In genomic region chr1:91827094-91828006, GRCh38 we compare ENCODE assay signal across 1 cellular context.
TF ChIP-seq lines count a peak whose summit lies in the region.

No MANE protein-coding gene starts in this region.

TF ChIP-seq in HepG2, 621 proteins besides CTCF, POLR2A, EP300 and RAD21 (continued from another document and continues in another):
- TF ChIP-seq, protein P1, sequence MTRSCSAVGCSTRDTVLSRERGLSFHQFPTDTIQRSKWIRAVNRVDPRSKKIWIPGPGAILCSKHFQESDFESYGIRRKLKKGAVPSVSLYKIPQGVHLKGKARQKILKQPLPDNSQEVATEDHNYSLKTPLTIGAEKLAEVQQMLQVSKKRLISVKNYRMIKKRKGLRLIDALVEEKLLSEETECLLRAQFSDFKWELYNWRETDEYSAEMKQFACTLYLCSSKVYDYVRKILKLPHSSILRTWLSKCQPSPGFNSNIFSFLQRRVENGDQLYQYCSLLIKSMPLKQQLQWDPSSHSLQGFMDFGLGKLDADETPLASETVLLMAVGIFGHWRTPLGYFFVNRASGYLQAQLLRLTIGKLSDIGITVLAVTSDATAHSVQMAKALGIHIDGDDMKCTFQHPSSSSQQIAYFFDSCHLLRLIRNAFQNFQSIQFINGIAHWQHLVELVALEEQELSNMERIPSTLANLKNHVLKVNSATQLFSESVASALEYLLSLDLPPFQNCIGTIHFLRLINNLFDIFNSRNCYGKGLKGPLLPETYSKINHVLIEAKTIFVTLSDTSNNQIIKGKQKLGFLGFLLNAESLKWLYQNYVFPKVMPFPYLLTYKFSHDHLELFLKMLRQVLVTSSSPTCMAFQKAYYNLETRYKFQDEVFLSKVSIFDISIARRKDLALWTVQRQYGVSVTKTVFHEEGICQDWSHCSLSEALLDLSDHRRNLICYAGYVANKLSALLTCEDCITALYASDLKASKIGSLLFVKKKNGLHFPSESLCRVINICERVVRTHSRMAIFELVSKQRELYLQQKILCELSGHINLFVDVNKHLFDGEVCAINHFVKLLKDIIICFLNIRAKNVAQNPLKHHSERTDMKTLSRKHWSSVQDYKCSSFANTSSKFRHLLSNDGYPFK (CRISPR knock-in tag; IDR thresholded peaks at IDR 0.05; ENCODE audit: borderline replicate concordance) = no peak
- TF ChIP-seq, protein P2, sequence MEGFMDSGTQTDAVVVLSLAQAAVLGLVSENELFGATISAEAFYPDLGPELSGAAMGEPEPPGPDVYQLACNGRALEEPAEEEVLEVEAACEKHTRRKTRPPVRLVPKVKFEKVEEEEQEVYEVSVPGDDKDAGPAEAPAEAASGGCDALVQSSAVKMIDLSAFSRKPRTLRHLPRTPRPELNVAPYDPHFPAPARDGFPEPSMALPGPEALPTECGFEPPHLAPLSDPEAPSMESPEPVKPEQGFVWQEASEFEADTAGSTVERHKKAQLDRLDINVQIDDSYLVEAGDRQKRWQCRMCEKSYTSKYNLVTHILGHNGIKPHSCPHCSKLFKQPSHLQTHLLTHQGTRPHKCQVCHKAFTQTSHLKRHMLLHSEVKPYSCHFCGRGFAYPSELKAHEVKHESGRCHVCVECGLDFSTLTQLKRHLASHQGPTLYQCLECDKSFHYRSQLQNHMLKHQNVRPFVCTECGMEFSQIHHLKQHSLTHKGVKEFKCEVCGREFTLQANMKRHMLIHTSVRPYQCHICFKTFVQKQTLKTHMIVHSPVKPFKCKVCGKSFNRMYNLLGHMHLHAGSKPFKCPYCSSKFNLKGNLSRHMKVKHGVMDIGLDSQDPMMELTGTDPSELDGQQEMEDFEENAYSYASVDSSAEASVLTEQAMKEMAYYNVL (CRISPR knock-in tag; IDR thresholded peaks at IDR 0.05; ENCODE audit: borderline replicate concordance) = peak; percentile 88
- peak; percentile 46; the same call in 1 of the 2 replicates for TF ChIP-seq HOMEZ (CRISPR knock-in tag; IDR thresholded peaks at IDR 0.05; ENCODE audit: low read depth)
- TF ChIP-seq ZNF281 (CRISPR knock-in tag; IDR thresholded peaks at IDR 0.05; ENCODE audit: borderline replicate concordance) = no peak
- peak; percentile 57; the same call in 1 of the 2 replicates for TF ChIP-seq ZNF142 (CRISPR knock-in tag; IDR thresholded peaks at IDR 0.05)
- 0 out of 2 replicates have a peak, but pooled peaks have one; percentile 57 for TF ChIP-seq ZNF614 (CRISPR knock-in tag; IDR thresholded peaks at IDR 0.05; ENCODE audit: borderline replicate concordance)
- peak; percentile 82 for TF ChIP-seq ZNF780A (CRISPR knock-in tag; IDR thresholded peaks at IDR 0.05)
- TF ChIP-seq NCOA1 (CRISPR knock-in tag; IDR thresholded peaks at IDR 0.05) = 0 out of 2 replicates have a peak, but pooled peaks have one; percentile 61
- no peak for TF ChIP-seq ARNT (IDR thresholded peaks at IDR 0.05)
- 0 out of 2 replicates have a peak, but pooled peaks have one; percentile 50 for TF ChIP-seq STAT5B (CRISPR knock-in tag; IDR thresholded peaks at IDR 0.05)
- TF ChIP-seq SALL1 (CRISPR knock-in tag; IDR thresholded peaks at IDR 0.05) = peak; percentile 80
- peak; percentile 84 for TF ChIP-seq MED1 (CRISPR knock-in tag; IDR thresholded peaks at IDR 0.05)
- TF ChIP-seq ZBTB46 (CRISPR knock-in tag; IDR thresholded peaks at IDR 0.05; ENCODE audit: borderline replicate concordance) = no peak
- TF ChIP-seq CCDC6 (CRISPR knock-in tag; IDR thresholded peaks at IDR 0.05) = no peak
- no peak for TF ChIP-seq DNMT1 (CRISPR knock-in tag; IDR thresholded peaks at IDR 0.05)
- TF ChIP-seq TOE1 (CRISPR knock-in tag; IDR thresholded peaks at IDR 0.05) = no peak
- no peak for TF ChIP-seq MAF1 (CRISPR knock-in tag; IDR thresholded peaks at IDR 0.05; ENCODE audit: borderline replicate concordance)
- TF ChIP-seq AGO1 (IDR thresholded peaks at IDR 0.05; ENCODE audit: low read depth, low read length, poor library complexity, severe bottlenecking) = no peak
- TF ChIP-seq SNAI1 (CRISPR knock-in tag; IDR thresholded peaks at IDR 0.05; ENCODE audit: borderline replicate concordance) = no peak
- no peak for TF ChIP-seq FOXM1 (CRISPR knock-in tag; IDR thresholded peaks at IDR 0.05)
- TF ChIP-seq SAP130 (CRISPR knock-in tag; IDR thresholded peaks at IDR 0.05; ENCODE audit: low read depth) = peak; percentile 74
- TF ChIP-seq CC2D1A (CRISPR knock-in tag; IDR thresholded peaks at IDR 0.05) = no peak
- TF ChIP-seq SETDB1 (CRISPR knock-in tag; IDR thresholded peaks at IDR 0.05; ENCODE audit: borderline replicate concordance) = no peak
- TF ChIP-seq ZNF878 (CRISPR knock-in tag; IDR thresholded peaks at IDR 0.05) = no peak
- TF ChIP-seq FOSL2 (CRISPR knock-in tag; IDR thresholded peaks at IDR 0.05) = peak; percentile 82
- TF ChIP-seq BCL6 (CRISPR knock-in tag; IDR thresholded peaks at IDR 0.05) = peak; percentile 94
- peak; percentile 78 for TF ChIP-seq ATF3 (CRISPR knock-in tag; IDR thresholded peaks at IDR 0.05)
- no peak for TF ChIP-seq ZNF329 (CRISPR knock-in tag; IDR thresholded peaks at IDR 0.05; ENCODE audit: low read depth)
- no peak for TF ChIP-seq HHEX (CRISPR knock-in tag; IDR thresholded peaks at IDR 0.05)
- TF ChIP-seq, protein P3, sequence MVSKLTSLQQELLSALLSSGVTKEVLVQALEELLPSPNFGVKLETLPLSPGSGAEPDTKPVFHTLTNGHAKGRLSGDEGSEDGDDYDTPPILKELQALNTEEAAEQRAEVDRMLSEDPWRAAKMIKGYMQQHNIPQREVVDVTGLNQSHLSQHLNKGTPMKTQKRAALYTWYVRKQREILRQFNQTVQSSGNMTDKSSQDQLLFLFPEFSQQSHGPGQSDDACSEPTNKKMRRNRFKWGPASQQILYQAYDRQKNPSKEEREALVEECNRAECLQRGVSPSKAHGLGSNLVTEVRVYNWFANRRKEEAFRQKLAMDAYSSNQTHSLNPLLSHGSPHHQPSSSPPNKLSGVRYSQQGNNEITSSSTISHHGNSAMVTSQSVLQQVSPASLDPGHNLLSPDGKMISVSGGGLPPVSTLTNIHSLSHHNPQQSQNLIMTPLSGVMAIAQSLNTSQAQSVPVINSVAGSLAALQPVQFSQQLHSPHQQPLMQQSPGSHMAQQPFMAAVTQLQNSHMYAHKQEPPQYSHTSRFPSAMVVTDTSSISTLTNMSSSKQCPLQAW (CRISPR knock-in tag; IDR thresholded peaks at IDR 0.05) = peak; percentile 92
- no peak for TF ChIP-seq RORA (CRISPR knock-in tag; IDR thresholded peaks at IDR 0.05)
- no peak for TF ChIP-seq NRL (CRISPR knock-in tag; IDR thresholded peaks at IDR 0.05; ENCODE audit: borderline replicate concordance)
- TF ChIP-seq ZNF337 (CRISPR knock-in tag; IDR thresholded peaks at IDR 0.05; ENCODE audit: borderline replicate concordance, low read depth) = no peak
- TF ChIP-seq DMAP1 (CRISPR knock-in tag; IDR thresholded peaks at IDR 0.05) = peak; percentile 18; the same call in 1 of the 2 replicates
- TF ChIP-seq SNRNP70 (IDR thresholded peaks at IDR 0.05; ENCODE audit: low read depth, low read length) = no peak
- peak; percentile 51; the same call in 1 of the 2 replicates for TF ChIP-seq FOXK2 (IDR thresholded peaks at IDR 0.05)
- 0 out of 2 replicates have a peak, but pooled peaks have one; percentile 46 for TF ChIP-seq ZFP90 (CRISPR knock-in tag; IDR thresholded peaks at IDR 0.05; ENCODE audit: borderline replicate concordance)
- TF ChIP-seq ATF7-NPFF (CRISPR knock-in tag; IDR thresholded peaks at IDR 0.05; ENCODE audit: low read depth) = no peak
- no peak for TF ChIP-seq ZNF672 (CRISPR knock-in tag; IDR thresholded peaks at IDR 0.05)
- TF ChIP-seq PHB2 (IDR thresholded peaks at IDR 0.05; ENCODE audit: partially characterized antibody) = no peak
- TF ChIP-seq, protein P4, sequence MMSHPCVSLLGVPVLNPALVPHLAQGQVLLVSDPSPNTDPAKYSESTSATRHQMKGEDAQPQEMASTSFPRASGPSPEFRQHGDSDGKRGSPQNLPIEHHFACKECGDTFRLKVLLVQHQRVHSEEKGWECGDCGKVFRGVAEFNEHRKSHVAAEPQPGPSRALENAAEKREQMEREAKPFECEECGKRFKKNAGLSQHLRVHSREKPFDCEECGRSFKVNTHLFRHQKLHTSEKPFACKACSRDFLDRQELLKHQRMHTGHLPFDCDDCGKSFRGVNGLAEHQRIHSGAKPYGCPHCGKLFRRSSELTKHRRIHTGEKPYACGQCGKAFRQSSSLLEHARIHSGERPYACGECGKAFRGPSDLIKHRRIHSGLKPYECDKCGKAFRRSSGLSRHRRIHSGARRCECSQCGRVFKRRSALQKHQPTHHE (CRISPR knock-in tag; IDR thresholded peaks at IDR 0.05; ENCODE audit: borderline replicate concordance) = no peak
- TF ChIP-seq YY1 (IDR thresholded peaks at IDR 0.05; ENCODE audit: insufficient read depth, insufficient replicate concordance, low read depth, low read length) = no peak
- TF ChIP-seq ZNF431 (CRISPR knock-in tag; IDR thresholded peaks at IDR 0.05; ENCODE audit: borderline replicate concordance, low read depth) = no peak
- no peak for TF ChIP-seq AKAP8 (CRISPR knock-in tag; IDR thresholded peaks at IDR 0.05)
